24 cellular contexts compared by ENCODE assay signal in the genomic region with DNA sequence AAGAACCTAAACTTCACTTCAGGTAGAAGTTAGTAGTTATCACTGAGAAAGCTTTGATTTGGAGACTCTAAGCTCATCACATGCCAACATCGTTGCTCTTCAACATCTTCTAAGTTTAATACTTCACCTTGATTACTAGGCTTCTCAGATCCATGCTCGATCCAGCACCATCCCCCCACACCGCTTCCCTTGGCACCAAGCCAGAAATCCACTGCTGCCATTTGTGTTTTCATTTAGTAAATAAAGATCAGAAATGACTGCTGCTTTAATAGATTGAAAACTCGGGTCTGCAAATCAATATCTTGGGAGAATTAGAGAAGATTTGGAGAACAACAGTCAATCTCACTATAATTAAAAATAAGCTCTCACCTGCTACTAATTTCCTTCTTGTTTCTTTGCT.
A peak's percentile ranks its signal among the peaks of the same experiment; 100 is the strongest.
DNase-seq lines count a peak whose midpoint lies in the region.
"Had no signal": no experiment of that assay in that cellular context is flagged by ENCODE, and none has a peak within 500 bp of the region (broad histone marks: within the 10 kb centered on the region; RNA-seq: fewer than 3 reads in every experiment).

No MANE protein-coding gene starts in this region.

- H3K4me1 ChIP-seq in endocrine pancreas (ENCODE audit: control insufficient read depth, insufficient read depth, low read length): peaks cover 4% of the 10 kb centered on the region
- H3K4me1 ChIP-seq: heart left ventricle, stomach had no signal

- peak; percentile 49 for DNase-seq in NCI-H2029 treated with DMSO at 0.1 percent for 48 hours (lab: John Stamatoyannopoulos, UW)
- no peak for DNase-seq in NCI-H2029 (lab: John Stamatoyannopoulos, UW)
- DNase-seq in NCI-H1092 (lab: John Stamatoyannopoulos, UW): peak; percentile 31
- peak; percentile 52 for DNase-seq in NCI-H345 (lab: John Stamatoyannopoulos, UW)
- DNase-seq in medulla oblongata (ENCODE audit: extremely low spot score): no peak
- DNase-seq in activated naive CD4-positive, alpha-beta T cell treated with Interleukin-2 at 50 U/mL for 16 hours: no peak
- no peak for DNase-seq in C1 segment of cervical spinal cord (lab: John Stamatoyannopoulos, UW)
- DNase-seq: activated CD4-positive, alpha-beta memory T cell treated with anti-CD3 and anti-CD28 coated beads, Interleukin-2, amount 10 ng/mL, durations not matched to agents 7 days and 5 days; activated CD8-positive, alpha-beta memory T cell treated with anti-CD3 and anti-CD28 coated beads, Interleukin-2, amount 50 U/mL, for 4 hours; activated naive CD4-positive, alpha-beta T cell; caudate nucleus; CD4-positive, alpha-beta memory T cell; EL; GOT3; heart left ventricle; left ventricle myocardium superior; NCI-H187 treated with DMSO at 0.1 percent for 48 hours; right cardiac atrium; SIG-M5; stimulated activated CD4-positive, alpha-beta T cell treated with anti-CD3 and anti-CD28 coated beads, Interleukin-2, amount 100 ng/mL, for 24 hours; stimulated activated CD8-positive, alpha-beta memory T cell treated with anti-CD3 and anti-CD28 coated beads, Interleukin-4, amount 100 ng/mL, for 48 hours; stomach; SW 1271 had no signal

- no peak overlapping the region for H3K9ac ChIP-seq in endocrine pancreas (ENCODE audit: control insufficient read depth, insufficient read depth, low read length)

- H3K36me3 ChIP-seq in endocrine pancreas (ENCODE audit: control insufficient read depth, insufficient read depth, low read length): no peaks in the 10 kb centered on the region
- H3K36me3 ChIP-seq: heart left ventricle, stomach had no signal

- H3K4me3 ChIP-seq in endocrine pancreas (ENCODE audit: control insufficient read depth, insufficient read depth, low read length): peak overlapping the region; percentile 48
- H3K4me3 ChIP-seq: heart left ventricle, stomach had no signal

- H3K9me3 ChIP-seq in endocrine pancreas (ENCODE audit: control insufficient read depth, low read length): no peaks in the 10 kb centered on the region
- H3K9me3 ChIP-seq: heart left ventricle, stomach had no signal

- H3K27me3 ChIP-seq in endocrine pancreas (ENCODE audit: control insufficient read depth, insufficient read depth, low read length): no peaks in the 10 kb centered on the region
- H3K27me3 ChIP-seq: heart left ventricle, stomach had no signal

Comparison
In these comparisons a context has a peak if more than half of its experiments do, and no peak if none do; other contexts are left out.
1. DNase-seq: peak in NCI-H2029 treated with DMSO at 0.1 percent for 48 hours (single experiment), NCI-H1092 (single experiment) and NCI-H345 (single experiment); none in NCI-H2029 (single experiment), medulla oblongata (single experiment), activated naive CD4-positive, alpha-beta T cell treated with Interleukin-2 at 50 U/mL for 16 hours (single experiment) and C1 segment of cervical spinal cord (0 of 14).